Comparison of ENCODE assay signal across 12 cellular contexts in genomic region chr2:96404446-96405373, GRCh38.
DNase-seq lines count a peak whose midpoint lies in the region; ATAC-seq and TF ChIP-seq lines count a peak whose summit lies in the region.
"Had no signal": no experiment of that assay in that cellular context is flagged by ENCODE, and none has a peak within 500 bp of the region (broad histone marks: within the 10 kb centered on the region; RNA-seq: fewer than 3 reads in every experiment).

No MANE protein-coding gene starts in this region.

- no peak for TF ChIP-seq CTCF in H9 (conservative IDR thresholded peaks at IDR 0.05)
- no peak for TF ChIP-seq CTCF in psoas muscle (IDR thresholded peaks at IDR 0.05)
- no peak for TF ChIP-seq CTCF in nephron progenitor cell (IDR thresholded peaks at IDR 0.05)

- no peak overlapping the region for H3K18ac ChIP-seq in H9 (ENCODE audit: insufficient read length, low read depth, low read length)

- H4K5ac ChIP-seq in H9 (ENCODE audit: insufficient read length, low read depth, low read length) = no peak overlapping the region

- no peak overlapping the region for H3K23ac ChIP-seq in H9 (ENCODE audit: insufficient read length, low read depth, low read length)

- H3K36me3 Mint-ChIP-seq in H9 (ENCODE audit: insufficient read depth in 1 of 3, low read depth in 3 of 3) = no peaks in the 10 kb centered on the region
- H3K36me3 Mint-ChIP-seq in nephron progenitor cell (ENCODE audit: low read depth) = no peaks in the 10 kb centered on the region

- peaks cover 13% of the 10 kb centered on the region for H3K27me3 Mint-ChIP-seq in H9 (ENCODE audit: low read depth)
- H3K27me3 Mint-ChIP-seq in nephron progenitor cell (ENCODE audit: low read depth, poor library complexity) = peaks cover 6% of the 10 kb centered on the region
- H3K27me3 Mint-ChIP-seq: activated T-cell treated with anti-CD3 and anti-CD28 coated beads, Interleukin-2, amount 50 U/mL, for 24 hours had no signal

- H3K4ac ChIP-seq in H9 (ENCODE audit: low read depth, low read length) = no peak overlapping the region

- no peak overlapping the region for H3K27ac Mint-ChIP-seq in H9
- H3K27ac Mint-ChIP-seq in nephron progenitor cell = no peak overlapping the region
- H3K27ac Mint-ChIP-seq: activated T-cell treated with anti-CD3 and anti-CD28 coated beads, Interleukin-2, amount 50 U/mL, for 24 hours had no signal

- no peak overlapping the region for H2BK20ac ChIP-seq in H9 (ENCODE audit: low read depth, low read length, poor library complexity, severe bottlenecking)

- no peak overlapping the region for H3T11ph ChIP-seq in H9 (ENCODE audit: low read length)

- H3K27me3 ChIP-seq in H9 (ENCODE audit: insufficient read depth, low read length) (no peaks in the 10 kb centered on the region), psoas muscle (ENCODE audit: insufficient read depth in 3 of 3, low read length in 2 of 3) (no peaks in the 10 kb centered on the region)
- H3K27me3 ChIP-seq: right lobe of liver had no signal

- H2AK5ac ChIP-seq in H9 (ENCODE audit: insufficient read length, low read length) = no peak overlapping the region

- H3K4me3 ChIP-seq in psoas muscle = no peak overlapping the region
- H3K4me3 ChIP-seq: right lobe of liver, SK-N-MC had no signal

- H3K23me2 ChIP-seq in H9 (ENCODE audit: insufficient read length, low read depth, low read length, poor library complexity, severe bottlenecking) = no peaks in the 10 kb centered on the region

- no peaks in the 10 kb centered on the region for H3K9me3 Mint-ChIP-seq in H9
- H3K9me3 Mint-ChIP-seq in nephron progenitor cell = no peaks in the 10 kb centered on the region
- H3K9me3 Mint-ChIP-seq: activated T-cell treated with anti-CD3 and anti-CD28 coated beads, Interleukin-2, amount 50 U/mL, for 24 hours had no signal

- no peak overlapping the region for H4K8ac ChIP-seq in H9 (replicated peaks; ENCODE audit: insufficient read length, low read depth, low read length)

- no peak overlapping the region for H2AFZ ChIP-seq in H9 (ENCODE audit: low read length)

- H4K91ac ChIP-seq in H9 (ENCODE audit: insufficient read length, low read depth, low read length) = no peak overlapping the region

- ATAC-seq in Right ventricle myocardium superior (ENCODE audit: poor library complexity) (peak; percentile 66), psoas muscle (peak; percentile 62 to 78 (median 76)), HG02973 (IDR thresholded peaks at IDR 0.05; ENCODE audit: unreplicated experiment) (no peak), HG02763 (IDR thresholded peaks at IDR 0.05; ENCODE audit: unreplicated experiment) (no peak)

- no peak overlapping the region for H3K4me3 Mint-ChIP-seq in H9
- H3K4me3 Mint-ChIP-seq in nephron progenitor cell = no peak overlapping the region
- H3K4me3 Mint-ChIP-seq: activated T-cell treated with anti-CD3 and anti-CD28 coated beads, Interleukin-2, amount 50 U/mL, for 24 hours had no signal

- H3K9me3 ChIP-seq in H9 (ENCODE audit: control insufficient read depth, low read depth, low read length) = no peaks in the 10 kb centered on the region
- H3K9me3 ChIP-seq in psoas muscle = no peaks in the 10 kb centered on the region
- H3K9me3 ChIP-seq: right lobe of liver had no signal

- DNase-seq in H9 (no peak), NCI-H2227 treated with DMSO at 0.1 percent for 48 hours (lab: John Stamatoyannopoulos, UW) (peak; percentile 32), Right ventricle myocardium superior (peak; percentile 67), psoas muscle (peak; percentile 29 to 61), nephron progenitor cell (no peak)
- no peak for DNase-seq in stimulated activated CD4-positive, alpha-beta T cell treated with anti-CD3 and anti-CD28 coated beads, Interleukin-15, amount 100 ng/mL, for 24 hours
- DNase-seq: activated T-cell treated with anti-CD3 and anti-CD28 coated beads, Interleukin-2, amount 50 U/mL, for 24 hours; right lobe of liver had no signal

- H3K27ac ChIP-seq in H9 (ENCODE audit: insufficient read length, low read depth, low read length) = no peak overlapping the region
- H3K27ac ChIP-seq in psoas muscle = no peak overlapping the region
- H3K27ac ChIP-seq: KMS-11, right lobe of liver, SK-N-MC had no signal

- H2BK120ac ChIP-seq in H9 (ENCODE audit: low read depth, low read length, poor library complexity, severe bottlenecking) = no peak overlapping the region

- H3K56ac ChIP-seq in H9 (ENCODE audit: insufficient read length, low read depth, low read length) = no peak overlapping the region

- WGBS in H9 (ENCODE audit: extremely low coverage, insufficient read length, low lambda C conversion rate) = no CpG with 5 or more reads among the region's 13 CpGs
- 42 to 52% (median 47%) methylated on average over 12 to 13 of the region's 13 CpGs for WGBS in psoas muscle, 3 donors

- no peak overlapping the region for H2BK12ac ChIP-seq in H9 (ENCODE audit: insufficient read length, low read depth, low read length)

- H4K20me1 ChIP-seq in H9 (ENCODE audit: control insufficient read depth, insufficient read depth, insufficient read length) = no peaks in the 10 kb centered on the region

- no peak overlapping the region for H3K4me2 ChIP-seq in H9 (ENCODE audit: insufficient read depth, insufficient read length, low read length)
- H3K4me2 ChIP-seq: KMS-11 had no signal

- no peaks in the 10 kb centered on the region for H3K79me1 ChIP-seq in H9 (ENCODE audit: insufficient read depth, low read depth, low read length, poor library complexity, severe bottlenecking)

- no peak overlapping the region for H2BK15ac ChIP-seq in H9 (ENCODE audit: low read depth, low read length)

- no peak overlapping the region for H3K9ac ChIP-seq in H9 (ENCODE audit: extremely low read depth, insufficient read length, low read length)
- H3K9ac ChIP-seq: KMS-11 had no signal

- H3K79me2 ChIP-seq in H9 (ENCODE audit: insufficient read depth, low read length) = no peaks in the 10 kb centered on the region

- intact Hi-C loops in Right ventricle myocardium superior (cut with DNase I) = no loop called here
- intact Hi-C loops in psoas muscle (cut with DNase I) = no loop called here

- H3K4me1 ChIP-seq in H9 (ENCODE audit: insufficient read depth, low read length) (no peaks in the 10 kb centered on the region; the same call in 1 of the 2 replicates), psoas muscle (peaks cover 16% of the 10 kb centered on the region)
- H3K4me1 ChIP-seq: right lobe of liver had no signal

- H3K36me3 ChIP-seq in psoas muscle (ENCODE audit: insufficient read depth in 1 of 2, low read depth in 1 of 2) = no peaks in the 10 kb centered on the region
- H3K36me3 ChIP-seq: right lobe of liver had no signal

- H3K14ac ChIP-seq in H9 (ENCODE audit: insufficient read depth, low read length) = 0 out of 2 replicates have a peak overlapping the region, but pooled peaks have one; percentile 3

- H3K4me1 Mint-ChIP-seq in H9 (peaks cover 26 to 27% of the 10 kb centered on the region in 2 experiments), nephron progenitor cell (peaks cover 32% of the 10 kb centered on the region)

- no peak overlapping the region for H2BK5ac ChIP-seq in H9 (ENCODE audit: insufficient read length, low read length)

Comparison
In these comparisons a context has a peak if more than half of its experiments do, and no peak if none do; other contexts are left out.
1. DNase-seq: peak in NCI-H2227 treated with DMSO at 0.1 percent for 48 hours (single experiment), Right ventricle myocardium superior (single experiment) and psoas muscle (2 of 2); none in H9 (single experiment), stimulated activated CD4-positive, alpha-beta T cell treated with anti-CD3 and anti-CD28 coated beads, Interleukin-15, amount 100 ng/mL, for 24 hours (single experiment) and nephron progenitor cell (single experiment).
2. ATAC-seq: peak in Right ventricle myocardium superior (single experiment) and psoas muscle (4 of 4); none in HG02973 (single experiment) and HG02763 (single experiment).